ENCODE assay signal across 2 cellular contexts in genomic region chr1:179399399-179399798, GRCh38. TPM values are rescaled to one million over a fixed set of nuclear protein-coding genes. Genes with fewer than 3 reads are reported as not detected.
"Had no signal": no experiment of that assay in that cellular context is flagged by ENCODE, and none has a peak within 500 bp of the region (broad histone marks: within the 10 kb centered on the region; RNA-seq: fewer than 3 reads in every experiment).

No MANE protein-coding gene starts in this region.

RNA-seq across cellular contexts. Expression of gene AXDND1, which starts 33.6 kb away (rescaled TPM):
- total RNA-seq: M059J, NCI-H460 had no signal
